2 cellular contexts compared by ENCODE assay signal in genomic region chr1:203891950-203892349, GRCh38.
A peak's percentile ranks its signal among the peaks of the same experiment; 100 is the strongest.
TF ChIP-seq lines count a peak whose summit lies in the region.

No MANE protein-coding gene starts in this region.

TF ChIP-seq in HEK293, 187 proteins besides CTCF, POLR2A, EP300 and RAD21 (continued from another document):
- TF ChIP-seq, protein P1, sequence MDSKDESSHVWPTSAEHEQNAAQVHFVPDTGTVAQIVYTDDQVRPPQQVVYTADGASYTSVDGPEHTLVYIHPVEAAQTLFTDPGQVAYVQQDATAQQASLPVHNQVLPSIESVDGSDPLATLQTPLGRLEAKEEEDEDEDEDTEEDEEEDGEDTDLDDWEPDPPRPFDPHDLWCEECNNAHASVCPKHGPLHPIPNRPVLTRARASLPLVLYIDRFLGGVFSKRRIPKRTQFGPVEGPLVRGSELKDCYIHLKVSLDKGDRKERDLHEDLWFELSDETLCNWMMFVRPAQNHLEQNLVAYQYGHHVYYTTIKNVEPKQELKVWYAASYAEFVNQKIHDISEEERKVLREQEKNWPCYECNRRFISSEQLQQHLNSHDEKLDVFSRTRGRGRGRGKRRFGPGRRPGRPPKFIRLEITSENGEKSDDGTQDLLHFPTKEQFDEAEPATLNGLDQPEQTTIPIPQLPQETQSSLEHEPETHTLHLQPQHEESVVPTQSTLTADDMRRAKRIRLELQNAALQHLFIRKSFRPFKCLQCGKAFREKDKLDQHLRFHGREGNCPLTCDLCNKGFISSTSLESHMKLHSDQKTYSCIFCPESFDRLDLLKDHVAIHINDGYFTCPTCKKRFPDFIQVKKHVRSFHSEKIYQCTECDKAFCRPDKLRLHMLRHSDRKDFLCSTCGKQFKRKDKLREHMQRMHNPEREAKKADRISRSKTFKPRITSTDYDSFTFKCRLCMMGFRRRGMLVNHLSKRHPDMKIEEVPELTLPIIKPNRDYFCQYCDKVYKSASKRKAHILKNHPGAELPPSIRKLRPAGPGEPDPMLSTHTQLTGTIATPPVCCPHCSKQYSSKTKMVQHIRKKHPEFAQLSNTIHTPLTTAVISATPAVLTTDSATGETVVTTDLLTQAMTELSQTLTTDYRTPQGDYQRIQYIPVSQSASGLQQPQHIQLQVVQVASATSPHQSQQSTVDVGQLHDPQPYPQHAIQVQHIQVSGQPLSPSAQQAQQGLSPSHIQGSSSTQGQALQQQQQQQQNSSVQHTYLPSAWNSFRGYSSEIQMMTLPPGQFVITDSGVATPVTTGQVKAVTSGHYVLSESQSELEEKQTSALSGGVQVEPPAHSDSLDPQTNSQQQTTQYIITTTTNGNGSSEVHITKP (tag by site-specific recombination; IDR thresholded peaks at IDR 0.05): peak; percentile 34

TF ChIP-seq in K562, 482 proteins besides CTCF, POLR2A, EP300 and RAD21 (continued from another document):
- TF ChIP-seq, protein P1 (IDR thresholded peaks at IDR 0.05; ENCODE audit: partially characterized antibody): peak; percentile 71
